8 cellular contexts compared by ENCODE assay signal in genomic region chr12:3313655-3314305, GRCh38.
DNase-seq lines count a peak whose midpoint lies in the region; ATAC-seq, FAIRE-seq and TF ChIP-seq lines count a peak whose summit lies in the region.

No MANE protein-coding gene starts in this region.

- TF ChIP-seq RAD21 in liver (IDR thresholded peaks at IDR 0.05) = peak in 1 of 2 donors; percentile 62

- ATAC-seq in HG02763 (IDR thresholded peaks at IDR 0.05; ENCODE audit: unreplicated experiment) (no peak), HG03097 (IDR thresholded peaks at IDR 0.05; ENCODE audit: low FRiP score, unreplicated experiment) (no peak)

- H4K20me1 ChIP-seq in DOHH2 (ENCODE audit: control insufficient read depth, insufficient read depth, low read depth, low read length) (peaks cover 4% of the 10 kb centered on the region; the same call in 1 of the 2 replicates), astrocyte (ENCODE audit: insufficient read depth, low read length) (no peaks in the 10 kb centered on the region)

- POLR2A ChIA-PET in A673 (lab: Charles Lee; ENCODE audit: low non-redundant PET) = no interaction called here

- CTCF ChIA-PET in A673 (lab: Charles Lee) = interaction anchor here (0.6 to 2.3 kb wide), 4 partner anchors 14 to 963 kb away, joined by 3 to 10 read pairs (median 3); no protein-coding TSS in a partner anchor

- H3K4me2 ChIP-seq in DOHH2 (ENCODE audit: low read length) (no peak overlapping the region), astrocyte (ENCODE audit: low read length) (peak overlapping the region; percentile 21)

- H3K27me3 ChIP-seq in A673 (replicated peaks; ENCODE audit: insufficient read depth, low read depth, low read length, poor library complexity) (no peaks in the 10 kb centered on the region), DOHH2 (ENCODE audit: control insufficient read depth, low read length) (no peaks in the 10 kb centered on the region; the same call in none of the 2 replicates), astrocyte (ENCODE audit: insufficient read depth, low read length) (peaks cover 12% of the 10 kb centered on the region), liver (ENCODE audit: control insufficient read depth in 4 of 4, insufficient read depth in 4 of 4, low read length in 3 of 4) (no peaks in the 10 kb centered on the region), tibial artery (peaks cover 0 to 30% of the 10 kb centered on the region in 2 donors)

- intact Hi-C loops in A673 (cut with micrococcal nuclease; ENCODE audit: unreplicated experiment) (no loop called here), tibial artery (cut with DNase I; ENCODE audit: low total_unique reads) (no loop called here)

- H3K36me3 ChIP-seq in A673 (ENCODE audit: insufficient read depth, low read length, poor library complexity, severe bottlenecking) (no peaks in the 10 kb centered on the region), DOHH2 (ENCODE audit: control insufficient read depth, low read length) (no peaks in the 10 kb centered on the region), astrocyte (ENCODE audit: insufficient read depth, low read length) (no peaks in the 10 kb centered on the region), liver (ENCODE audit: control insufficient read depth in 4 of 4, insufficient read depth in 3 of 4, low read depth in 1 of 4, low read length in 3 of 4) (no peaks in the 10 kb centered on the region), tibial artery (no peaks in the 10 kb centered on the region)

- no peak overlapping the region for H3K27ac ChIP-seq in A673 (ENCODE audit: low read depth, low read length, poor library complexity, severe bottlenecking)
- H3K27ac ChIP-seq in DOHH2 (ENCODE audit: low read depth, low read length) = no peak overlapping the region
- peak overlapping the region; percentile 12 for H3K27ac ChIP-seq in astrocyte (ENCODE audit: low read depth, low read length)
- no peak overlapping the region for H3K27ac ChIP-seq in liver (ENCODE audit: low read depth in 1 of 2, low read length in 2 of 2)
- no peak overlapping the region for H3K27ac ChIP-seq in tibial artery

- H3K4me3 Mint-ChIP-seq in astrocyte (ENCODE audit: unreplicated experiment) = no peak overlapping the region

- FAIRE-seq in astrocyte (lab: Jason Lieb, UNC) = no peak

- H3K9me2 ChIP-seq in DOHH2 (replicated peaks; ENCODE audit: control insufficient read depth, low read length) = no peaks in the 10 kb centered on the region

- no peak overlapping the region for H2AFZ ChIP-seq in astrocyte (ENCODE audit: low read depth, low read length)

- peak; percentile 44 for DNase-seq in A673 (ENCODE audit: low spot score)
- peak; percentile 79 for DNase-seq in NCI-H146 (lab: John Stamatoyannopoulos, UW)
- no peak for DNase-seq in astrocyte (ENCODE audit: low read depth)
- no peak for DNase-seq in tibial artery

- H3K9ac ChIP-seq in astrocyte (ENCODE audit: low read length) = peak overlapping the region; percentile 42
- no peak overlapping the region for H3K9ac ChIP-seq in liver (ENCODE audit: low read depth in 1 of 2, low read length in 2 of 2)

- 62% methylated on average over 8 of the region's 8 CpGs for WGBS in liver

- H3K4me1 Mint-ChIP-seq in astrocyte (ENCODE audit: low read depth, unreplicated experiment) = peaks cover 2% of the 10 kb centered on the region

- H3K4me3 ChIP-seq in A673 (ENCODE audit: low read depth, low read length, poor library complexity, severe bottlenecking) = no peak overlapping the region
- no peak overlapping the region for H3K4me3 ChIP-seq in DOHH2 (ENCODE audit: low read length)
- H3K4me3 ChIP-seq in astrocyte (ENCODE audit: insufficient read depth, low read depth, low read length) = no peak overlapping the region
- no peak overlapping the region for H3K4me3 ChIP-seq in liver (ENCODE audit: low read depth in 1 of 3, low read length in 3 of 3)
- no peak overlapping the region for H3K4me3 ChIP-seq in tibial artery

- H3K79me2 ChIP-seq in DOHH2 (ENCODE audit: control insufficient read depth, low read length) (no peaks in the 10 kb centered on the region), astrocyte (ENCODE audit: insufficient read depth, low read length) (no peaks in the 10 kb centered on the region)

- H3K27ac Mint-ChIP-seq in astrocyte (ENCODE audit: unreplicated experiment) = no peak overlapping the region

- H3K9me3 Mint-ChIP-seq in astrocyte (ENCODE audit: unreplicated experiment) = peaks cover 3% of the 10 kb centered on the region

- H3K36me3 Mint-ChIP-seq in astrocyte (ENCODE audit: low read depth, unreplicated experiment) = no peaks in the 10 kb centered on the region

- H3F3A ChIP-seq in DOHH2 (ENCODE audit: control insufficient read depth, insufficient read depth) = no peaks in the 10 kb centered on the region

- no peaks in the 10 kb centered on the region for H3K4me1 ChIP-seq in A673 (ENCODE audit: insufficient read depth, low read length, poor library complexity, severe bottlenecking)
- 0 out of 2 replicates have a peak, but pooled peaks cover 3% of the 10 kb centered on the region for H3K4me1 ChIP-seq in DOHH2 (ENCODE audit: control insufficient read depth, low read length)
- H3K4me1 ChIP-seq in astrocyte (ENCODE audit: insufficient read depth, low read length) = peaks cover 33% of the 10 kb centered on the region
- H3K4me1 ChIP-seq in liver (ENCODE audit: control insufficient read depth in 4 of 4, insufficient read depth in 4 of 4, low read length in 3 of 4) = peaks cover 0 to 5% (median 1%) of the 10 kb centered on the region in 4 donors
- H3K4me1 ChIP-seq in tibial artery = peaks cover 0 to 18% (median 8%) of the 10 kb centered on the region in 4 donors

- peak; percentile 54 for TF ChIP-seq CTCF in A673 (conservative IDR thresholded peaks at IDR 0.05; ENCODE audit: low read depth, low read length)
- peak; percentile 52 for TF ChIP-seq CTCF in DOHH2 (IDR thresholded peaks at IDR 0.05; ENCODE audit: low read depth, low read length, poor library complexity, severe bottlenecking)
- peak; percentile 17 for TF ChIP-seq CTCF in astrocyte (IDR thresholded peaks at IDR 0.05; ENCODE audit: insufficient read depth, low read depth, low read length)
- peak; percentile 13 for TF ChIP-seq CTCF in liver (IDR thresholded peaks at IDR 0.05; ENCODE audit: low read depth, low read length, missing input control)
- TF ChIP-seq CTCF in tibial artery (IDR thresholded peaks at IDR 0.05) = no peak

- no TSS peak for BruUV-seq in A673 (replicated peaks; lab: Mats Ljungman, UMichigan)

- H3K9me3 ChIP-seq in A673 (ENCODE audit: low read depth, low read length, poor library complexity, severe bottlenecking) (no peaks in the 10 kb centered on the region), DOHH2 (ENCODE audit: control insufficient read depth, insufficient read depth, low read length) (no peaks in the 10 kb centered on the region), astrocyte (ENCODE audit: insufficient read depth, low read depth, low read length) (no peaks in the 10 kb centered on the region), liver (ENCODE audit: control insufficient read depth in 4 of 4, low read length in 3 of 4) (no peaks in the 10 kb centered on the region), tibial artery (no peaks in the 10 kb centered on the region)

- peaks cover 69% of the 10 kb centered on the region for H3K27me3 Mint-ChIP-seq in astrocyte (ENCODE audit: low read depth, unreplicated experiment)

TF ChIP-seq in liver, 16 proteins besides CTCF, POLR2A, EP300 and RAD21:
- no peak for TF ChIP-seq MAX (IDR thresholded peaks at IDR 0.05)
TF ChIP-seq in liver: peak in this region for 0.

Comparison
In these comparisons a context has a peak if more than half of its experiments do, and no peak if none do; other contexts are left out.
1. DNase-seq: peak in A673 (single experiment) and NCI-H146 (single experiment); none in astrocyte (single experiment) and tibial artery (0 of 2).
2. CTCF ChIP-seq: peak in A673 (single experiment), DOHH2 (single experiment), astrocyte (single experiment) and liver (single experiment); none in tibial artery (0 of 2).